Comparison of ENCODE assay signal across 18 cellular contexts in the genomic region with DNA sequence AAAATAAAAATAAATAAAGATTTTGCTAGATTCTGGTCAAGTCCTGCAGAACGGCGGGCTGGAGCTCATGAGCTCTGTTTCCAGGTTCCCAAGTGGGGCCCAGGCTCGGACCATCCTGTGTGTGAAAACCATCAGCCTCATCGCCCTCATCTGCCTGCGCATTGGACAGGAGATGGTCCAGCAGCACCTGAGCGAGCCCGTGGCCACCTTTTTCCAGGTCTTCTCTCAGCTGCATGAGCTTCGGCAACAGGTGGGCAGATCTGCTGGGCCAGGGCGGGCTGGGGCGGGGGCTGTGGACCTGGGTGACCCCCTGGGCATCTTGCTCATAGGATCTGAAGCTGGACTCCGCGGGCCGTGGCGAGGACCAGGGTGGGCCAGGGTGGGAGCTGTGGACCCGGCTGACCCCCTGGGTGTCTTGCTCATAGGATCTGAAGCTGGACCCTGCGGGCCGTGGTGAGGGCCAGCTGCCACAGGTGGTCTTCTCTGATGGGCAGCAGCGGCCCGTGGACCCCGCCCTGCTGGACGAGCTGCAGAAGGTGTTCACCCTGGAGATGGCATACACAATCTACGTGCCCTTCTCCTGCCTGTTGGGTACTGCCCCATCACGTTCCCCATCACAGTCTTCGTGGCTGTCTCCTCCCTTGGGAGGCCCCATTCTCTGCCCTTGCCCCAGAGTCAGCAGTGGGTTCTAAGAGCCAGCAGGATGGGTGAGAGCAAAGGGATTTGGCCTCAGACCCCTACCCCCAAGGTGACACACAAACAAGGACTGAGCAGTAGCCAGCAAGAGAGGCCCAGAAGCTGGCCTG. TPM values are rescaled to one million over a fixed set of nuclear protein-coding genes. Genes with fewer than 3 reads are reported as not detected.
"Had no signal": no experiment of that assay in that cellular context is flagged by ENCODE, and none has a peak within 500 bp of the region (broad histone marks: within the 10 kb centered on the region; RNA-seq: fewer than 3 reads in every experiment).

No MANE protein-coding gene starts in this region.

- H3K27ac ChIP-seq: cardiac muscle cell, hepatocyte, left lung, suprapubic skin had no signal

- H3K9me3 ChIP-seq: left lung, mucosa of descending colon, right atrium auricular region, suprapubic skin had no signal

- H2AFZ ChIP-seq: hepatocyte had no signal

- H3K4me3 ChIP-seq: cardiac muscle cell, hepatocyte, left lung, mucosa of descending colon, right atrium auricular region, skin epidermis, suprapubic skin had no signal

- H3K4me2 ChIP-seq: hepatocyte had no signal

- DNase-seq: activated CD4-positive, alpha-beta T cell treated with anti-CD3 and anti-CD28 coated beads, Interleukin-2, amount 10 ng/mL, durations not matched to agents 24 days and 14 days; activated CD4-positive, CD25-positive, alpha-beta regulatory T cell; activated CD8-positive, alpha-beta memory T cell treated with anti-CD3 and anti-CD28 coated beads for 24 hours; activated naive CD4-positive, alpha-beta T cell treated with Interleukin-2 at 50 U/mL for 16 hours; left lung; mammary epithelial cell; mucosa of descending colon; natural killer cell; nucleus accumbens; stimulated activated CD4-positive, alpha-beta T cell treated with anti-CD3 and anti-CD28 coated beads, Interleukin-4, amount 100 ng/mL, for 24 hours; SW 1271 had no signal

- H3K36me3 ChIP-seq: cardiac muscle cell had no signal

- ATAC-seq: esophagus mucosa, left lung, mucosa of descending colon, natural killer cell had no signal

- H3K27me3 ChIP-seq: cardiac muscle cell, hepatocyte, left lung, right atrium auricular region, suprapubic skin had no signal

RNA-seq across cellular contexts. Expression of a gene that starts 10.2 kb away (rescaled TPM):
- total RNA-seq: glomerular endothelial cell had no signal
- polyA plus RNA-seq: cardiac muscle cell had no signal

RNA-seq across cellular contexts. Expression of a gene that starts 29.4 kb away (rescaled TPM):
- total RNA-seq: activated CD4-positive, alpha-beta T cell treated with anti-CD3 and anti-CD28 coated beads, Interleukin-2, amount 10 ng/mL, durations not matched to agents 24 days and 14 days had no signal
